ENCODE assay signal across 23 cellular contexts in the genomic region with DNA sequence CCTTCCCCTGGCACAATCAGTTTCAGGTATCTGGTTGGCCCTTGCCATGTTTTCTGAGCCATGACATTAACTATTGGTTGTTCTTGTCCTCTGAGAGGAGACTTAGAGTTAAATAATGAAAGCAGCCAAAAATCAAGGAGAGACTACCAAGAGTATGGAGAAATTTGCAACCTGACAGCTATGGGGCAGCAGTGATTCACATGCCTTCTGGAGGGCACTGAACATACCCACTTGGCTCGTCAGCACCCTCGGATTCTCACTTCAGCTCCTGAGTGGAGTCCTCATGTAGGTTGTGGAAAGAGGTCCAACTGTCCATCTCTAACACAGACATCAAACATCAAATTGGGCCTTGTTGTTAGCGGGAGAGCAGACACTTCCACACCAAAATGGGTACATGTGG.
"Had no signal": no experiment of that assay in that cellular context is flagged by ENCODE, and none has a peak within 500 bp of the region (broad histone marks: within the 10 kb centered on the region; RNA-seq: fewer than 3 reads in every experiment).

No MANE protein-coding gene starts in this region.

- H3K27me3 ChIP-seq: neutrophil, sigmoid colon had no signal

- DNase-seq: activated CD4-positive, alpha-beta T cell treated with anti-CD3 and anti-CD28 coated beads for 48 hours; activated CD4-positive, alpha-beta T cell treated with anti-CD3 and anti-CD28 coated beads, Interleukin-2, amount 50 U/mL, for 48 hours; activated CD8-positive, alpha-beta memory T cell treated with anti-CD3 and anti-CD28 coated beads, Interleukin-2, amount 50 U/mL, for 4 hours; activated gamma-delta T cell; activated naive CD4-positive, alpha-beta T cell treated with anti-CD3 and anti-CD28 coated beads, Interleukin-2, amount 10 ng/mL, durations not matched to agents 7 days and 5 days; activated T-cell treated with anti-CD3 and anti-CD28 coated beads, Interleukin-2, amount 50 U/mL, for 1 hour; amniotic stem cell; central memory CD4-positive, alpha-beta T cell; foreskin melanocyte; islet precursor cell; mammary epithelial cell; sigmoid colon; small intestine; stimulated activated CD4-positive, alpha-beta T cell treated with anti-CD3 and anti-CD28 coated beads, Interleukin-4, amount 100 ng/mL, for 24 hours; trophoblast cell had no signal

- H3K9me3 Mint-ChIP-seq: activated T-helper 1 cell treated with anti-CD3 and anti-CD28 coated beads, Interleukin-12 subunit alpha, Interleukin-12 subunit beta, Interleukin-2, Interleukin-4 antibody, amounts not matched to agents 30 ng/mL and 10 ng/mL and 1 ng/mL, durations not matched to agents 14 hours and 24 hours and 36 hours had no signal

- H3K36me3 ChIP-seq: neutrophil, sigmoid colon, thoracic aorta had no signal

- H3K4me3 ChIP-seq: sigmoid colon, thoracic aorta had no signal

- H3K9me3 ChIP-seq: neutrophil, sigmoid colon, thoracic aorta had no signal

- H3K36me3 Mint-ChIP-seq: activated naive CD4-positive, alpha-beta T cell treated with anti-CD3 and anti-CD28 coated beads, Interleukin-2, amount 10 ng/mL, durations not matched to agents 7 days and 5 days; stimulated activated effector memory CD8-positive, alpha-beta T cell treated with anti-CD3 and anti-CD28 coated beads, Interleukin-12 subunit alpha, Interleukin-12 subunit beta, amount 100 ng/mL, for 72 hours had no signal

- ATAC-seq: activated CD4-positive, CD25-positive, alpha-beta regulatory T cell treated with anti-CD3 and anti-CD28 coated beads, Interleukin-2, amount 50 U/mL, for 24 hours; esophagus mucosa; stimulated activated effector memory CD8-positive, alpha-beta T cell treated with anti-CD3 and anti-CD28 coated beads, Interleukin-12 subunit alpha, Interleukin-12 subunit beta, amount 100 ng/mL, for 72 hours had no signal

- H3K27ac Mint-ChIP-seq: activated naive CD4-positive, alpha-beta T cell treated with anti-CD3 and anti-CD28 coated beads, Interleukin-2, amount 10 ng/mL, durations not matched to agents 7 days and 5 days; activated T-helper 1 cell treated with anti-CD3 and anti-CD28 coated beads, Interleukin-12 subunit alpha, Interleukin-12 subunit beta, Interleukin-2, Interleukin-4 antibody, amounts not matched to agents 30 ng/mL and 10 ng/mL and 1 ng/mL, durations not matched to agents 14 hours and 24 hours and 36 hours; nephron; stimulated activated effector memory CD8-positive, alpha-beta T cell treated with anti-CD3 and anti-CD28 coated beads, Interleukin-12 subunit alpha, Interleukin-12 subunit beta, amount 100 ng/mL, for 72 hours; stimulated activated naive CD8-positive, alpha-beta T cell treated with anti-CD3 and anti-CD28 coated beads, Interleukin-15, Interleukin-2, amounts not matched to agents 100 ng/mL and 50 ng/mL, for 24 hours had no signal

- H3K4me1 Mint-ChIP-seq: activated naive CD4-positive, alpha-beta T cell treated with anti-CD3 and anti-CD28 coated beads, Interleukin-2, amount 10 ng/mL, durations not matched to agents 7 days and 5 days; stimulated activated effector memory CD8-positive, alpha-beta T cell treated with anti-CD3 and anti-CD28 coated beads, Interleukin-12 subunit alpha, Interleukin-12 subunit beta, amount 100 ng/mL, for 72 hours had no signal

- H3K27ac ChIP-seq: neutrophil, sigmoid colon, thoracic aorta had no signal

- H3K27me3 Mint-ChIP-seq: activated naive CD4-positive, alpha-beta T cell treated with anti-CD3 and anti-CD28 coated beads, Interleukin-2, amount 10 ng/mL, durations not matched to agents 7 days and 5 days; stimulated activated naive CD8-positive, alpha-beta T cell treated with anti-CD3 and anti-CD28 coated beads, Interleukin-15, Interleukin-2, amounts not matched to agents 100 ng/mL and 50 ng/mL, for 24 hours had no signal

- H3K4me3 Mint-ChIP-seq: activated naive CD4-positive, alpha-beta T cell treated with anti-CD3 and anti-CD28 coated beads, Interleukin-2, amount 10 ng/mL, durations not matched to agents 7 days and 5 days; activated T-helper 1 cell treated with anti-CD3 and anti-CD28 coated beads, Interleukin-12 subunit alpha, Interleukin-12 subunit beta, Interleukin-2, Interleukin-4 antibody, amounts not matched to agents 30 ng/mL and 10 ng/mL and 1 ng/mL, durations not matched to agents 14 hours and 24 hours and 36 hours; nephron; stimulated activated effector memory CD8-positive, alpha-beta T cell treated with anti-CD3 and anti-CD28 coated beads, Interleukin-12 subunit alpha, Interleukin-12 subunit beta, amount 100 ng/mL, for 72 hours; stimulated activated naive CD8-positive, alpha-beta T cell treated with anti-CD3 and anti-CD28 coated beads, Interleukin-15, Interleukin-2, amounts not matched to agents 100 ng/mL and 50 ng/mL, for 24 hours had no signal
